Comparison of ENCODE assay signal across 8 cellular contexts in genomic region chr2:200905618-200906296, GRCh38. TPM values are rescaled to one million over a fixed set of nuclear protein-coding genes. Genes with fewer than 3 reads are reported as not detected.
DNase-seq lines count a peak whose midpoint lies in the region; ATAC-seq and TF ChIP-seq lines count a peak whose summit lies in the region.

No MANE protein-coding gene starts in this region.

- peaks cover 4% of the 10 kb centered on the region; the same call in 1 of the 2 replicates for H3K79me2 ChIP-seq in Karpas-422 (ENCODE audit: low read length)

- H3K9ac ChIP-seq in Karpas-422 (ENCODE audit: low read length), result no peak overlapping the region

- H3K27ac ChIP-seq in 22Rv1, result no peak overlapping the region
- no peak overlapping the region; the same call in 1 of the 2 replicates for H3K27ac ChIP-seq in Karpas-422 (ENCODE audit: low read length)
- no peak overlapping the region for H3K27ac ChIP-seq in SJSA1
- no peak overlapping the region for H3K27ac ChIP-seq in right cardiac atrium (ENCODE audit: low read length)

- TF ChIP-seq CTCF in 22Rv1 (IDR thresholded peaks at IDR 0.05) (peak; percentile 86), GM06990 (IDR thresholded peaks at IDR 0.05; ENCODE audit: insufficient read depth, low read length, poor library complexity, severe bottlenecking) (peak; percentile 79)

- H4K20me1 ChIP-seq in Karpas-422 (ENCODE audit: insufficient read depth, low read depth, low read length), result no peaks in the 10 kb centered on the region

- ATAC-seq in right cardiac atrium (peak; percentile 78 to 79), GM19328 (IDR thresholded peaks at IDR 0.05; ENCODE audit: unreplicated experiment) (no peak)

- no peaks in the 10 kb centered on the region for H3K27me3 ChIP-seq in GM06990 (replicated peaks; ENCODE audit: control insufficient read depth, insufficient read depth, low read length)
- no peaks in the 10 kb centered on the region for H3K27me3 ChIP-seq in Karpas-422 (ENCODE audit: low read length)
- H3K27me3 ChIP-seq in SJSA1 (replicated peaks), result no peaks in the 10 kb centered on the region
- H3K27me3 ChIP-seq in right cardiac atrium (ENCODE audit: control insufficient read depth, insufficient read depth), result no peaks in the 10 kb centered on the region

- H3K9me3 ChIP-seq in Karpas-422 (ENCODE audit: low read length) (no peaks in the 10 kb centered on the region), SJSA1 (replicated peaks) (no peaks in the 10 kb centered on the region), right cardiac atrium (ENCODE audit: control insufficient read depth, low read length) (no peaks in the 10 kb centered on the region)

- H3K4me1 ChIP-seq in Karpas-422 (ENCODE audit: low read length), result peaks cover 10% of the 10 kb centered on the region
- H3K4me1 ChIP-seq in SJSA1 (replicated peaks), result no peaks in the 10 kb centered on the region
- H3K4me1 ChIP-seq in right cardiac atrium (ENCODE audit: control insufficient read depth, insufficient read depth, low read length), result no peaks in the 10 kb centered on the region

- no peaks in the 10 kb centered on the region for H3K9me2 ChIP-seq in Karpas-422 (replicated peaks; ENCODE audit: insufficient read depth, low read length)

- intact Hi-C loops in right cardiac atrium (cut with DNase I), result loop anchor here in 1 of 4 donors (5.0 kb wide), 1 partner anchor 272 kb away; no protein-coding TSS in a partner anchor

- no peak for DNase-seq in GM06990 (ENCODE audit: extremely low read depth, insufficient read length)
- peak; percentile 83 for DNase-seq in Karpas-422
- DNase-seq in SJSA1 (ENCODE audit: low read depth in 1 of 2, low spot score in 2 of 2), result peak; percentile 42 to 70
- peak; percentile 68 for DNase-seq in amniotic epithelial cell (ENCODE audit: low read depth)
- DNase-seq in right cardiac atrium, result peak; percentile 68 to 87 (median 82)
- DNase-seq in renal cortical epithelial cell (ENCODE audit: low read depth), result peak; percentile 63

- H2AFZ ChIP-seq in Karpas-422 (ENCODE audit: low read length), result no peak overlapping the region

- peaks cover 9% of the 10 kb centered on the region for H3K36me3 ChIP-seq in GM06990 (ENCODE audit: control insufficient read depth, insufficient read depth, low read length)
- H3K36me3 ChIP-seq in Karpas-422 (ENCODE audit: insufficient read depth, low read length), result peaks cover 40% of the 10 kb centered on the region; the same call in 1 of the 2 replicates
- H3K36me3 ChIP-seq in SJSA1, result peaks cover 42% of the 10 kb centered on the region

- WGBS in right cardiac atrium, result 47% methylated on average over 2 of the region's 2 CpGs

- H3K4me3 ChIP-seq in GM06990 (replicated peaks; ENCODE audit: low read depth, low read length), result no peak overlapping the region
- no peak overlapping the region for H3K4me3 ChIP-seq in Karpas-422 (ENCODE audit: low read length)
- H3K4me3 ChIP-seq in SJSA1, result no peak overlapping the region
- no peak overlapping the region for H3K4me3 ChIP-seq in right cardiac atrium (ENCODE audit: low read length)

- no peak overlapping the region for H3K4me2 ChIP-seq in Karpas-422 (ENCODE audit: low read depth, low read length, poor library complexity, severe bottlenecking)

RNA-seq across cellular contexts. Expression of gene NIF3L1, which starts 16.6 kb away (rescaled TPM):
- 28.6 and 71.4 TPM in 2 replicates for total RNA-seq in Karpas-422 (2014; rRNA removed; shearing (Covaris generic); ENCODE audit: low replicate concordance)
- total RNA-seq in SJSA1 (2014; rRNA removed; shearing (Covaris generic)), result 25.3 and 31.7 TPM in 2 replicates
- total RNA-seq in right cardiac atrium (10 to 100 TPM; 16.6 to 23.1 (median 19.8) TPM), renal cortical epithelial cell (21.7 and 37.3 TPM in 2 replicates)
- 22.5 TPM for polyA plus RNA-seq in right cardiac atrium

RNA-seq across cellular contexts. Expression of gene PPIL3, which starts 16.9 kb away (rescaled TPM):
- 38.2 and 96.6 TPM in 2 replicates for total RNA-seq in Karpas-422 (2014; rRNA removed; shearing (Covaris generic); ENCODE audit: low replicate concordance)
- 20.8 and 30.4 TPM in 2 replicates for total RNA-seq in SJSA1 (2014; rRNA removed; shearing (Covaris generic))
- total RNA-seq in right cardiac atrium (10 to 100 TPM; 23.4 to 31.5 (median 26.2) TPM), renal cortical epithelial cell (38.8 and 40.1 TPM in 2 replicates)
- polyA plus RNA-seq in right cardiac atrium, result 19.6 TPM

RNA-seq across cellular contexts. Expression of gene CLK1, which starts 41.3 kb away (rescaled TPM):
- 54.7 and 119 TPM in 2 replicates for total RNA-seq in Karpas-422 (2014; rRNA removed; shearing (Covaris generic); ENCODE audit: low replicate concordance)
- total RNA-seq in SJSA1 (2014; rRNA removed; shearing (Covaris generic)), result 39.6 and 126 TPM in 2 replicates
- total RNA-seq in right cardiac atrium, result 10 to 100 TPM; 48.0 to 70.1 (median 64.1) TPM
- 122 TPM for polyA plus RNA-seq in right cardiac atrium
- 32.1 and 84.2 TPM in 2 replicates for total RNA-seq in renal cortical epithelial cell

RNA-seq across cellular contexts. Expression of gene ORC2, which starts 57.7 kb away (rescaled TPM):
- 23.2 and 38.5 TPM in 2 replicates for total RNA-seq in Karpas-422 (2014; rRNA removed; shearing (Covaris generic); ENCODE audit: low replicate concordance)
- total RNA-seq in SJSA1 (2014; rRNA removed; shearing (Covaris generic)), result 13.5 and 16.3 TPM in 2 replicates
- total RNA-seq in right cardiac atrium (10 to 100 TPM; 23.0 to 25.8 (median 23.7) TPM), renal cortical epithelial cell (18.6 and 20.7 TPM in 2 replicates)
- polyA plus RNA-seq in right cardiac atrium, result 9.4 TPM
